1 cellular context compared by ENCODE assay signal in the genomic region with DNA sequence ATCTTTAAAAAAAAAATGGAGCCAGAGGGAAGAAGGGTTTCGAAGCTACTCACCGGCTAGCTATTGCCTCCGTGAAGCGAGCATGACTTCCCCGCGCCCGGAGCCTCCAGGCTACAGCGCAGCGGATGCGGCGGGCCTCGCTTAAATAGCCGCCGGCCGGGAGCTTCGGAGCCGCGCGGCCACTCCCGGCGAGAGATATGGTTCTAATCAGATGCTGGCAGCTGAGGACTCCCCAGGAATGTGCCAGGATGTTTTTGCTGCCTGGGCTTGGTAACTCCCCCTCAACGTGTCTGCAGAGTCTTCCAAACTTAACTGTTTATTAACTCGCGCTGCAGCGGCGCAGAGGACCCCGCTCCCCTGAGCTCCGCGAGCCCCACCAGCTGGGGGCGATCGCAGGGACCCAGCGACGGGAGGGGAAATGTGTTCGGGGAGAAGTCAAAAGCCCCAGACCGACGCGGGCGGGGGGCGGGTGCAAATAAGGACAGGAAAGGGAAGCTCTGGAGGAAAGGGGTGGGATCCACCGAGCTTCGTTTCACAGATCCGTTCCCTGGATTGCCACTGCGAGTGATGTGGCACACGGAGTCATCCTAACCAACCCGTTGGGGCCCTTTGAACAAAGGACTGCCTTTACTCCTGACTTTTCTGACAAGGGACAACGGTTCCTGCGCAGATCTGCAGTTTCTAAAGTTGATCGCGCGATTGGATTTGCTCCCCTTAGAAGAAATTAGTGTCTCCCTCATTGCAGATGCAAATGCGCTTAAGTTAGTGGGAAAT.
TF ChIP-seq lines count a peak whose summit lies in the region.

A gene (minus strand): TSS at position 230 of the 774 bp plus-strand sequence. CDS start 30,660 bp downstream, outside the sequence.

TF ChIP-seq in HepG2, 621 proteins besides CTCF, POLR2A, EP300 and RAD21 (continued from another document and continues in another):
- TF ChIP-seq, protein P1, sequence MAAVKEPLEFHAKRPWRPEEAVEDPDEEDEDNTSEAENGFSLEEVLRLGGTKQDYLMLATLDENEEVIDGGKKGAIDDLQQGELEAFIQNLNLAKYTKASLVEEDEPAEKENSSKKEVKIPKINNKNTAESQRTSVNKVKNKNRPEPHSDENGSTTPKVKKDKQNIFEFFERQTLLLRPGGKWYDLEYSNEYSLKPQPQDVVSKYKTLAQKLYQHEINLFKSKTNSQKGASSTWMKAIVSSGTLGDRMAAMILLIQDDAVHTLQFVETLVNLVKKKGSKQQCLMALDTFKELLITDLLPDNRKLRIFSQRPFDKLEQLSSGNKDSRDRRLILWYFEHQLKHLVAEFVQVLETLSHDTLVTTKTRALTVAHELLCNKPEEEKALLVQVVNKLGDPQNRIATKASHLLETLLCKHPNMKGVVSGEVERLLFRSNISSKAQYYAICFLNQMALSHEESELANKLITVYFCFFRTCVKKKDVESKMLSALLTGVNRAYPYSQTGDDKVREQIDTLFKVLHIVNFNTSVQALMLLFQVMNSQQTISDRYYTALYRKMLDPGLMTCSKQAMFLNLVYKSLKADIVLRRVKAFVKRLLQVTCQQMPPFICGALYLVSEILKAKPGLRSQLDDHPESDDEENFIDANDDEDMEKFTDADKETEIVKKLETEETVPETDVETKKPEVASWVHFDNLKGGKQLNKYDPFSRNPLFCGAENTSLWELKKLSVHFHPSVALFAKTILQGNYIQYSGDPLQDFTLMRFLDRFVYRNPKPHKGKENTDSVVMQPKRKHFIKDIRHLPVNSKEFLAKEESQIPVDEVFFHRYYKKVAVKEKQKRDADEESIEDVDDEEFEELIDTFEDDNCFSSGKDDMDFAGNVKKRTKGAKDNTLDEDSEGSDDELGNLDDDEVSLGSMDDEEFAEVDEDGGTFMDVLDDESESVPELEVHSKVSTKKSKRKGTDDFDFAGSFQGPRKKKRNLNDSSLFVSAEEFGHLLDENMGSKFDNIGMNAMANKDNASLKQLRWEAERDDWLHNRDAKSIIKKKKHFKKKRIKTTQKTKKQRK (IDR thresholded peaks at IDR 0.05; ENCODE audit: low read length): no peak
- TF ChIP-seq RNF2 (conservative IDR thresholded peaks at IDR 0.05; ENCODE audit: low read depth) (0 out of 2 replicates have a peak, but pooled peaks have one; percentile 27), ZNF432 (CRISPR knock-in tag; IDR thresholded peaks at IDR 0.05; ENCODE audit: borderline replicate concordance) (no peak), ZNF562 (CRISPR knock-in tag; IDR thresholded peaks at IDR 0.05; ENCODE audit: borderline replicate concordance) (no peak), ELF4 (CRISPR knock-in tag; IDR thresholded peaks at IDR 0.05; ENCODE audit: borderline replicate concordance) (no peak), BRD4 (CRISPR knock-in tag; IDR thresholded peaks at IDR 0.05) (no peak), MIER3 (CRISPR knock-in tag; IDR thresholded peaks at IDR 0.05; ENCODE audit: borderline replicate concordance) (no peak), NKX3-1 (CRISPR knock-in tag; IDR thresholded peaks at IDR 0.05) (no peak), SKI (IDR thresholded peaks at IDR 0.05; ENCODE audit: partially characterized antibody) (peak; percentile 22), NCOA1 (CRISPR knock-in tag; IDR thresholded peaks at IDR 0.05) (0 out of 2 replicates have a peak, but pooled peaks have one; percentile 27), HNRNPLL (IDR thresholded peaks at IDR 0.05; ENCODE audit: low read depth, low read length, poor library complexity, severe bottlenecking) (peak; percentile 29), HNRNPL (IDR thresholded peaks at IDR 0.05; ENCODE audit: low read depth, low read length) (no peak), JUN (CRISPR knock-in tag; IDR thresholded peaks at IDR 0.05) (no peak), ZNF33B (CRISPR knock-in tag; IDR thresholded peaks at IDR 0.05) (no peak), ZNF7 (CRISPR knock-in tag; IDR thresholded peaks at IDR 0.05) (no peak), TCF7 (IDR thresholded peaks at IDR 0.05; ENCODE audit: low read depth) (no peak), LCORL (IDR thresholded peaks at IDR 0.05) (no peak), LCORL (CRISPR knock-in tag; IDR thresholded peaks at IDR 0.05) (peak; percentile 42; the same call in 1 of the 2 replicates), CREM (IDR thresholded peaks at IDR 0.05) (peak; percentile 40; the same call in 1 of the 2 replicates), CREM (CRISPR knock-in tag; IDR thresholded peaks at IDR 0.05) (no peak), ZNF20 (CRISPR knock-in tag; IDR thresholded peaks at IDR 0.05) (no peak), PTBP1 (IDR thresholded peaks at IDR 0.05; ENCODE audit: low read depth, low read length, poor library complexity, severe bottlenecking) (no peak), ZNF136 (CRISPR knock-in tag; IDR thresholded peaks at IDR 0.05; ENCODE audit: low read depth) (no peak), ZNF878 (CRISPR knock-in tag; IDR thresholded peaks at IDR 0.05) (no peak), ZBTB38 (CRISPR knock-in tag; IDR thresholded peaks at IDR 0.05) (no peak; the same call in 1 of the 2 replicates), ZNF235 (CRISPR knock-in tag; IDR thresholded peaks at IDR 0.05; ENCODE audit: borderline replicate concordance) (no peak), MEF2D (CRISPR knock-in tag; IDR thresholded peaks at IDR 0.05) (no peak), TMF1 (CRISPR knock-in tag; IDR thresholded peaks at IDR 0.05; ENCODE audit: low read depth) (no peak), SRSF9 (IDR thresholded peaks at IDR 0.05; ENCODE audit: borderline replicate concordance, insufficient read depth, low read depth, low read length, poor library complexity, severe bottlenecking) (no peak), FOSL1 (CRISPR knock-in tag; IDR thresholded peaks at IDR 0.05; ENCODE audit: borderline replicate concordance) (no peak), ZNF510 (CRISPR knock-in tag; IDR thresholded peaks at IDR 0.05; ENCODE audit: low read depth) (no peak), ZNF230 (CRISPR knock-in tag; IDR thresholded peaks at IDR 0.05) (no peak), ZNF567 (CRISPR knock-in tag; IDR thresholded peaks at IDR 0.05; ENCODE audit: borderline replicate concordance) (no peak), NR2F2 (IDR thresholded peaks at IDR 0.05; ENCODE audit: borderline replicate concordance, low read depth) (no peak), CCAR2 (optimal IDR thresholded peaks at IDR 0.05; ENCODE audit: low read depth, low read length) (no peak), CEBPG (CRISPR knock-in tag; IDR thresholded peaks at IDR 0.05) (0 out of 2 replicates have a peak, but pooled peaks have one; percentile 8), SCMH1 (CRISPR knock-in tag; IDR thresholded peaks at IDR 0.05; ENCODE audit: borderline replicate concordance) (no peak), ZNF367 (CRISPR knock-in tag; IDR thresholded peaks at IDR 0.05; ENCODE audit: borderline replicate concordance) (no peak), POLR2AphosphoS5 (IDR thresholded peaks at IDR 0.05; ENCODE audit: low read depth, low read length) (no peak), CHCHD3 (CRISPR knock-in tag; IDR thresholded peaks at IDR 0.05) (no peak), ZNF660 (CRISPR knock-in tag; IDR thresholded peaks at IDR 0.05; ENCODE audit: borderline replicate concordance, low read depth) (no peak), ZKSCAN1 (IDR thresholded peaks at IDR 0.05; ENCODE audit: low read length) (no peak), ZNF232 (CRISPR knock-in tag; IDR thresholded peaks at IDR 0.05; ENCODE audit: borderline replicate concordance) (0 out of 2 replicates have a peak, but pooled peaks have one; percentile 69), CHD2 (IDR thresholded peaks at IDR 0.05; ENCODE audit: low read depth, low read length) (no peak), ZNF24 (IDR thresholded peaks at IDR 0.05) (no peak), NCOA5 (CRISPR knock-in tag; IDR thresholded peaks at IDR 0.05) (no peak), ZSCAN25 (CRISPR knock-in tag; IDR thresholded peaks at IDR 0.05) (no peak), ZNF101 (CRISPR knock-in tag; IDR thresholded peaks at IDR 0.05; ENCODE audit: borderline replicate concordance, low read depth) (no peak), ZFYVE20 (CRISPR knock-in tag; IDR thresholded peaks at IDR 0.05; ENCODE audit: borderline replicate concordance, low read depth) (no peak), PAF1 (CRISPR knock-in tag; IDR thresholded peaks at IDR 0.05) (no peak)
- TF ChIP-seq, protein P2, sequence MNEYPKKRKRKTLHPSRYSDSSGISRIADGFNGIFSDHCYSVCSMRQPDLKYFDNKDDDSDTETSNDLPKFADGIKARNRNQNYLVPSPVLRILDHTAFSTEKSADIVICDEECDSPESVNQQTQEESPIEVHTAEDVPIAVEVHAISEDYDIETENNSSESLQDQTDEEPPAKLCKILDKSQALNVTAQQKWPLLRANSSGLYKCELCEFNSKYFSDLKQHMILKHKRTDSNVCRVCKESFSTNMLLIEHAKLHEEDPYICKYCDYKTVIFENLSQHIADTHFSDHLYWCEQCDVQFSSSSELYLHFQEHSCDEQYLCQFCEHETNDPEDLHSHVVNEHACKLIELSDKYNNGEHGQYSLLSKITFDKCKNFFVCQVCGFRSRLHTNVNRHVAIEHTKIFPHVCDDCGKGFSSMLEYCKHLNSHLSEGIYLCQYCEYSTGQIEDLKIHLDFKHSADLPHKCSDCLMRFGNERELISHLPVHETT (CRISPR knock-in tag; conservative IDR thresholded peaks at IDR 0.05): no peak
- TF ChIP-seq, protein P3, sequence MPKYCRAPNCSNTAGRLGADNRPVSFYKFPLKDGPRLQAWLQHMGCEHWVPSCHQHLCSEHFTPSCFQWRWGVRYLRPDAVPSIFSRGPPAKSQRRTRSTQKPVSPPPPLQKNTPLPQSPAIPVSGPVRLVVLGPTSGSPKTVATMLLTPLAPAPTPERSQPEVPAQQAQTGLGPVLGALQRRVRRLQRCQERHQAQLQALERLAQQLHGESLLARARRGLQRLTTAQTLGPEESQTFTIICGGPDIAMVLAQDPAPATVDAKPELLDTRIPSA (CRISPR knock-in tag; IDR thresholded peaks at IDR 0.05; ENCODE audit: borderline replicate concordance): no peak
- TF ChIP-seq, protein P4, sequence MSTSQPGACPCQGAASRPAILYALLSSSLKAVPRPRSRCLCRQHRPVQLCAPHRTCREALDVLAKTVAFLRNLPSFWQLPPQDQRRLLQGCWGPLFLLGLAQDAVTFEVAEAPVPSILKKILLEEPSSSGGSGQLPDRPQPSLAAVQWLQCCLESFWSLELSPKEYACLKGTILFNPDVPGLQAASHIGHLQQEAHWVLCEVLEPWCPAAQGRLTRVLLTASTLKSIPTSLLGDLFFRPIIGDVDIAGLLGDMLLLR (CRISPR knock-in tag; IDR thresholded peaks at IDR 0.05): no peak
- TF ChIP-seq, protein P5, sequence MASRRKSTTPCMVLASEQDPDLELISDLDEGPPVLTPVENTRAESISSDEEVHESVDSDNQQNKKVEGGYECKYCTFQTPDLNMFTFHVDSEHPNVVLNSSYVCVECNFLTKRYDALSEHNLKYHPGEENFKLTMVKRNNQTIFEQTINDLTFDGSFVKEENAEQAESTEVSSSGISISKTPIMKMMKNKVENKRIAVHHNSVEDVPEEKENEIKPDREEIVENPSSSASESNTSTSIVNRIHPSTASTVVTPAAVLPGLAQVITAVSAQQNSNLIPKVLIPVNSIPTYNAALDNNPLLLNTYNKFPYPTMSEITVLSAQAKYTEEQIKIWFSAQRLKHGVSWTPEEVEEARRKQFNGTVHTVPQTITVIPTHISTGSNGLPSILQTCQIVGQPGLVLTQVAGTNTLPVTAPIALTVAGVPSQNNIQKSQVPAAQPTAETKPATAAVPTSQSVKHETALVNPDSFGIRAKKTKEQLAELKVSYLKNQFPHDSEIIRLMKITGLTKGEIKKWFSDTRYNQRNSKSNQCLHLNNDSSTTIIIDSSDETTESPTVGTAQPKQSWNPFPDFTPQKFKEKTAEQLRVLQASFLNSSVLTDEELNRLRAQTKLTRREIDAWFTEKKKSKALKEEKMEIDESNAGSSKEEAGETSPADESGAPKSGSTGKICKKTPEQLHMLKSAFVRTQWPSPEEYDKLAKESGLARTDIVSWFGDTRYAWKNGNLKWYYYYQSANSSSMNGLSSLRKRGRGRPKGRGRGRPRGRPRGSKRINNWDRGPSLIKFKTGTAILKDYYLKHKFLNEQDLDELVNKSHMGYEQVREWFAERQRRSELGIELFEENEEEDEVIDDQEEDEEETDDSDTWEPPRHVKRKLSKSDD (CRISPR knock-in tag; IDR thresholded peaks at IDR 0.05; ENCODE audit: low read depth): no peak
- TF ChIP-seq, protein P6, sequence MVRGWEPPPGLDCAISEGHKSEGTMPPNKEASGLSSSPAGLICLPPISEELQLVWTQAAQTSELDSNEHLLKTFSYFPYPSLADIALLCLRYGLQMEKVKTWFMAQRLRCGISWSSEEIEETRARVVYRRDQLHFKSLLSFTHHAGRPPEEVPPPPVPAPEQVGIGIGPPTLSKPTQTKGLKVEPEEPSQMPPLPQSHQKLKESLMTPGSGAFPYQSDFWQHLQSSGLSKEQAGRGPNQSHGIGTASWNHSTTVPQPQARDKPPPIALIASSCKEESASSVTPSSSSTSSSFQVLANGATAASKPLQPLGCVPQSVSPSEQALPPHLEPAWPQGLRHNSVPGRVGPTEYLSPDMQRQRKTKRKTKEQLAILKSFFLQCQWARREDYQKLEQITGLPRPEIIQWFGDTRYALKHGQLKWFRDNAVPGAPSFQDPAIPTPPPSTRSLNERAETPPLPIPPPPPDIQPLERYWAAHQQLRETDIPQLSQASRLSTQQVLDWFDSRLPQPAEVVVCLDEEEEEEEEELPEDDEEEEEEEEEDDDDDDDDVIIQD (CRISPR knock-in tag; IDR thresholded peaks at IDR 0.05; ENCODE audit: low read depth): no peak
- TF ChIP-seq, protein P7, sequence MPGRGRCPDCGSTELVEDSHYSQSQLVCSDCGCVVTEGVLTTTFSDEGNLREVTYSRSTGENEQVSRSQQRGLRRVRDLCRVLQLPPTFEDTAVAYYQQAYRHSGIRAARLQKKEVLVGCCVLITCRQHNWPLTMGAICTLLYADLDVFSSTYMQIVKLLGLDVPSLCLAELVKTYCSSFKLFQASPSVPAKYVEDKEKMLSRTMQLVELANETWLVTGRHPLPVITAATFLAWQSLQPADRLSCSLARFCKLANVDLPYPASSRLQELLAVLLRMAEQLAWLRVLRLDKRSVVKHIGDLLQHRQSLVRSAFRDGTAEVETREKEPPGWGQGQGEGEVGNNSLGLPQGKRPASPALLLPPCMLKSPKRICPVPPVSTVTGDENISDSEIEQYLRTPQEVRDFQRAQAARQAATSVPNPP (CRISPR knock-in tag; IDR thresholded peaks at IDR 0.05): no peak
